ENCODE assay signal across 18 cellular contexts in genomic region chr17:34122529-34122928, GRCh38.
"Had no signal": no experiment of that assay in that cellular context is flagged by ENCODE, and none has a peak within 500 bp of the region (broad histone marks: within the 10 kb centered on the region; RNA-seq: fewer than 3 reads in every experiment).

No MANE protein-coding gene starts in this region.

- H3K4me3 Mint-ChIP-seq: mesothelial cell of epicardium; naive thymus-derived CD4-positive, alpha-beta T cell had no signal

- H3K27ac Mint-ChIP-seq: mesothelial cell of epicardium; naive thymus-derived CD4-positive, alpha-beta T cell had no signal

- H3K4me1 Mint-ChIP-seq: mesothelial cell of epicardium; naive thymus-derived CD4-positive, alpha-beta T cell had no signal

- ATAC-seq: gastrocnemius medialis; heart right ventricle; left cardiac atrium; left lung; left ventricle myocardium superior; lower lobe of right lung; mucosa of descending colon; naive thymus-derived CD4-positive, alpha-beta T cell had no signal

- H3K36me3 Mint-ChIP-seq: mesothelial cell of epicardium; naive thymus-derived CD4-positive, alpha-beta T cell had no signal

- DNase-seq: dermis blood vessel endothelial cell; dorsolateral prefrontal cortex; effector CD4-positive, alpha-beta T cell; effector memory CD4-positive, alpha-beta T cell; esophagus squamous epithelium; foreskin fibroblast; foreskin melanocyte; gastrocnemius medialis; heart right ventricle; hippocampal formation; left cardiac atrium; left lung; left ventricle myocardium superior; lower lobe of right lung; mesenchymal stem cell; mucosa of descending colon; naive thymus-derived CD4-positive, alpha-beta T cell had no signal

- H3K9me3 Mint-ChIP-seq: mesothelial cell of epicardium had no signal
